8 cellular contexts compared by ENCODE assay signal in the genomic region with DNA sequence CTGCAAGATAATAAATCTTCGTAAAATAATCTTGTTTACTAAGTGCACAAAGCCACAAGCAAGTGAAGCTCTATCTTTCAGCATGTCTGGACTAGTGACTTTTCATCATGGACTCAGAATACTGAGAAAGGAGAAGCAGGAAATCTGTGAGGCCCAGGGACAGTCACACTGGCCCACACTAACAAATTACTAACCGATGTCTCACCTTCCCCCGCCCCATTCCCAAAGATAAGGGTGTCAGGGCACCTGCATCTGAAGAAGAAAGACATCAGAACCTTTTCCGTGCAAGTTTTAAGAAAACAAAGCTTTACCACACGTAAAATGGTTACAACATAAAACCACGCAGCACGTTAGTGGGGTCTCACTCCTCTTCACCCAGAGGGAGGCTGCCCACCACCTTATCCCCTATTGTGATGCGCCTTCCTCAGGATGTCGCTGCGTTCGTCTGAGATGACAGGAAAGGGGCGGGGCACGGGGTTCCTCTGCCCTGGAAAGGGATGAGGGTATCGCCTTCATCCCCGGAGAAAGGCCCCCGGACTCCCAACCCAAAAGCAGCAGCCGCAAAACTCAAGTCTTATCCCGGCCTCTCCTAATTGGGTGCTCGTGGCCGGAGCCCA. TPM values are rescaled to one million over a fixed set of nuclear protein-coding genes. Genes with fewer than 3 reads are reported as not detected.
DNase-seq lines count a peak whose midpoint lies in the region; ATAC-seq and TF ChIP-seq lines count a peak whose summit lies in the region.

No MANE protein-coding gene starts in this region.

- ATAC-seq in GM18502 (IDR thresholded peaks at IDR 0.05; ENCODE audit: poor library complexity, unreplicated experiment) (peak; percentile 50), HG02973 (IDR thresholded peaks at IDR 0.05; ENCODE audit: unreplicated experiment) (peak; percentile 23), lung (ENCODE audit: insufficient read depth, low FRiP score) (peak; percentile 35)

- TF ChIP-seq CTCF in 22Rv1 (IDR thresholded peaks at IDR 0.05) (peak; percentile 12), lung (IDR thresholded peaks at IDR 0.05; ENCODE audit: control extremely low read depth, extremely low read depth) (no peak)

- peak overlapping the region; percentile 84 for H3K4me3 ChIP-seq in lung

- no peaks in the 10 kb centered on the region for H3K27me3 ChIP-seq in lung (ENCODE audit: control insufficient read depth, insufficient read depth)

- DNase-seq in NCI-H2107 (lab: John Stamatoyannopoulos, UW) (peak; percentile 14), dermis blood vessel endothelial cell (peak; percentile 56), lung (ENCODE audit: low spot score) (peak; percentile 62)
- peak; percentile 46 to 50 for DNase-seq in activated CD4-positive, alpha-beta T cell treated with anti-CD3 and anti-CD28 coated beads for 4 hours
- peak; percentile 29 for DNase-seq in stimulated activated CD8-positive, alpha-beta memory T cell treated with anti-CD3 and anti-CD28 coated beads, Interleukin-12 subunit alpha, Interleukin-12 subunit beta, amount 100 ng/mL, for 1 hour (ENCODE audit: low read depth)

- no peaks in the 10 kb centered on the region for H3K36me3 ChIP-seq in lung (ENCODE audit: control insufficient read depth in 2 of 2, insufficient read depth in 2 of 2, low read length in 2 of 2)

- H3K4me1 ChIP-seq in lung (ENCODE audit: control insufficient read depth in 2 of 2, insufficient read depth in 2 of 2, low read length in 2 of 2): peaks cover 0 to 12% of the 10 kb centered on the region in 2 donors

- no peaks in the 10 kb centered on the region for H3K9me3 ChIP-seq in lung (ENCODE audit: control insufficient read depth in 2 of 2, insufficient read depth in 1 of 2, low read length in 1 of 2)

- WGBS in lung, 2 donors: 2% methylated on average over 19 to 20 of the region's 20 CpGs

- H3K27ac ChIP-seq in 22Rv1 (peak overlapping the region; percentile 75), lung (ENCODE audit: low read depth in 1 of 2, low read length in 1 of 2) (peak overlapping the region; percentile 93 to 95)

RNA-seq across cellular contexts. Expression of gene BTBD10, which starts 0.6 kb away (rescaled TPM):
- total RNA-seq in dermis blood vessel endothelial cell: 133 and 140 TPM in 2 replicates
- total RNA-seq in lung: 10 to 100 TPM; 22.6 to 51.5 TPM
- polyA plus RNA-seq in lung: 10 to 100 TPM in 1 of 2 donors, 1 to 10 TPM in 1; 9.9 to 19.8 TPM

RNA-seq across cellular contexts. Expression of gene PTH, which starts 33.4 kb away (rescaled TPM):
- not detected in 2 replicates for total RNA-seq in dermis blood vessel endothelial cell
- total RNA-seq in lung: not detected
- polyA plus RNA-seq in lung: not detected

Comparison
In these comparisons a context has a peak if more than half of its experiments do, and no peak if none do; other contexts are left out.
1. Peak in every context shown above with its lines: DNase-seq, ATAC-seq, H3K4me3 ChIP-seq and H3K27ac ChIP-seq.